ENCODE assay signal across 1 cellular context in genomic region chr9:89484475-89485404, GRCh38.
TF ChIP-seq lines count a peak whose summit lies in the region.

No MANE protein-coding gene starts in this region.

TF ChIP-seq in GM12878, 131 proteins besides CTCF, POLR2A, EP300 and RAD21 (continued from another document):
- TF ChIP-seq E2F8 (IDR thresholded peaks at IDR 0.05; ENCODE audit: low read depth, partially characterized antibody), result no peak
- no peak for TF ChIP-seq RCOR1 (conservative IDR thresholded peaks at IDR 0.05; ENCODE audit: low read depth, low read length)
- TF ChIP-seq FOXK2 (IDR thresholded peaks at IDR 0.05), result no peak
- peak; percentile 84 for TF ChIP-seq ATF7 (IDR thresholded peaks at IDR 0.05; ENCODE audit: low read depth)
- no peak for TF ChIP-seq ZNF622 (IDR thresholded peaks at IDR 0.05)
- no peak for TF ChIP-seq FOXM1 (IDR thresholded peaks at IDR 0.05; ENCODE audit: low read depth, low read length)
- TF ChIP-seq SUPT20H (IDR thresholded peaks at IDR 0.05; ENCODE audit: borderline replicate concordance, control insufficient read depth, low read depth, low read length), result no peak
- TF ChIP-seq ZZZ3 (IDR thresholded peaks at IDR 0.05; ENCODE audit: control insufficient read depth, insufficient read length, low read depth), result no peak
- TF ChIP-seq CREM (IDR thresholded peaks at IDR 0.05; ENCODE audit: low read depth), result peak; percentile 85
- no peak for TF ChIP-seq CEBPZ (IDR thresholded peaks at IDR 0.05; ENCODE audit: low read depth, low read length)
- no peak for TF ChIP-seq CHD4 (IDR thresholded peaks at IDR 0.05)
- peak; percentile 96 for TF ChIP-seq PAX8 (IDR thresholded peaks at IDR 0.05)
- no peak for TF ChIP-seq TCF7 (IDR thresholded peaks at IDR 0.05; ENCODE audit: borderline replicate concordance)
- TF ChIP-seq MYB (IDR thresholded peaks at IDR 0.05; ENCODE audit: borderline replicate concordance, low read depth, low read length), result no peak
- no peak for TF ChIP-seq CHD2 (IDR thresholded peaks at IDR 0.05; ENCODE audit: borderline replicate concordance, low read depth, low read length)
- no peak for TF ChIP-seq CBFB (IDR thresholded peaks at IDR 0.05; ENCODE audit: low read depth)
- no peak for TF ChIP-seq DPF2 (IDR thresholded peaks at IDR 0.05)
- TF ChIP-seq ZBED1 (IDR thresholded peaks at IDR 0.05; ENCODE audit: borderline replicate concordance), result 0 out of 2 replicates have a peak, but pooled peaks have one; percentile 48
- TF ChIP-seq ZBTB40 (IDR thresholded peaks at IDR 0.05; ENCODE audit: borderline replicate concordance), result no peak
- no peak for TF ChIP-seq STAT3 (IDR thresholded peaks at IDR 0.05; ENCODE audit: low read depth, low read length)
- TF ChIP-seq ZBTB4 (CRISPR knock-in tag; IDR thresholded peaks at IDR 0.05), result no peak
- TF ChIP-seq BHLHE40 (IDR thresholded peaks at IDR 0.05; ENCODE audit: borderline replicate concordance in 1 of 2, low read depth in 2 of 2, low read length in 1 of 2), result no peak
- TF ChIP-seq IRF4 (IDR thresholded peaks at IDR 0.05; ENCODE audit: low read depth, low read length), result no peak
- no peak for TF ChIP-seq TCF12 (IDR thresholded peaks at IDR 0.05; ENCODE audit: low read depth, low read length)
- TF ChIP-seq BCL11A (IDR thresholded peaks at IDR 0.05; ENCODE audit: low read depth, low read length), result no peak
- TF ChIP-seq HSF1 (IDR thresholded peaks at IDR 0.05; ENCODE audit: low read depth, low read length), result no peak
- no peak for TF ChIP-seq SMARCA5 (IDR thresholded peaks at IDR 0.05)
- 0 out of 2 replicates have a peak, but pooled peaks have one; percentile 48 for TF ChIP-seq TCF3 (IDR thresholded peaks at IDR 0.05; ENCODE audit: borderline replicate concordance, insufficient read depth, low read depth, low read length)
- peak; percentile 43 for TF ChIP-seq PBX3 (IDR thresholded peaks at IDR 0.05; ENCODE audit: insufficient replicate concordance, low read depth, low read length)
- no peak for TF ChIP-seq SRF (IDR thresholded peaks at IDR 0.05; ENCODE audit: low read depth in 2 of 2, low read length in 2 of 2)
- peak; percentile 94 for TF ChIP-seq MLLT1 (IDR thresholded peaks at IDR 0.05)
- TF ChIP-seq ZNF217 (IDR thresholded peaks at IDR 0.05), result 0 out of 2 replicates have a peak, but pooled peaks have one; percentile 50
- no peak for TF ChIP-seq E2F4 (IDR thresholded peaks at IDR 0.05; ENCODE audit: low read depth, low read length)
- TF ChIP-seq BCLAF1 (IDR thresholded peaks at IDR 0.05), result no peak
